In the genomic region with DNA sequence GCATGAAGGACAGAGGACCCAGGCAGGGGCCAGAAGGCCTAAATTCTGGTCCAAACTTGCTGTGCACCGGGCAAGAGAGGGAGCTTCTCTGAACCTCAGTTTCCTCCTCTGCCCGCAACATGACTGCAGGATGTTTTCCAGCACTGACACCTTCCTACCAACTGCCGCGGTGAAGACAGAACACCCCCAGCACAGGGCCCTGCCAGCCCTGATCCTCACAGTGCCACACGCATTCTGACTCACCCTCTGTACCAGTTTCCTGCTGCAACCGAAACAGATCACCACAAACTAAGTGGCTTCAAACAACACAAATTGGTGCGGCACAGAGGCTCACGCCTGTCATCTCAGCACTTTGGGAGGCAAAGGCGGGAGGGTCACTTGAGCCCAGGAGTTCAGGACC, we compare ENCODE assay signal across 21 cellular contexts. TPM values are rescaled to one million over a fixed set of nuclear protein-coding genes. Genes with fewer than 3 reads are reported as not detected.
DNase-seq lines count a peak whose midpoint lies in the region; ATAC-seq and TF ChIP-seq lines count a peak whose summit lies in the region.
"Had no signal": no experiment of that assay in that cellular context is flagged by ENCODE, and none has a peak within 500 bp of the region (broad histone marks: within the 10 kb centered on the region; RNA-seq: fewer than 3 reads in every experiment).

No MANE protein-coding gene starts in this region.

- no peak overlapping the region for H2AFZ ChIP-seq in PC-3 (ENCODE audit: low read length)
- H2AFZ ChIP-seq: neural progenitor cell had no signal

- peaks cover 21 to 27% of the 10 kb centered on the region in 2 donors for H3K36me3 Mint-ChIP-seq in activated naive CD4-positive, alpha-beta T cell treated with anti-CD3 and anti-CD28 coated beads, Interleukin-2, amount 50 U/mL, for 72 hours
- H3K36me3 Mint-ChIP-seq in effector memory CD8-positive, alpha-beta T cell (ENCODE audit: insufficient read depth): peaks cover 23% of the 10 kb centered on the region

- no peaks in the 10 kb centered on the region for H3K9me2 ChIP-seq in PC-3 (replicated peaks; ENCODE audit: low read length)

- no peaks in the 10 kb centered on the region for H3K79me2 ChIP-seq in PC-3 (ENCODE audit: low read length)

- TF ChIP-seq POLR2A in uterus (IDR thresholded peaks at IDR 0.05): no peak

- H3K9me3 ChIP-seq in PC-3 (ENCODE audit: low read length): no peaks in the 10 kb centered on the region
- H3K9me3 ChIP-seq in uterus: no peaks in the 10 kb centered on the region
- H3K9me3 ChIP-seq: body of pancreas, left lung, mucosa of descending colon had no signal

- H3K9ac ChIP-seq in PC-3 (ENCODE audit: low read length): no peak overlapping the region
- H3K9ac ChIP-seq: neural progenitor cell had no signal

- no peaks in the 10 kb centered on the region for H3K27me3 Mint-ChIP-seq in effector memory CD8-positive, alpha-beta T cell
- H3K27me3 Mint-ChIP-seq: activated naive CD8-positive, alpha-beta T cell; CD8-positive, alpha-beta memory T cell; IgD-negative memory B cell had no signal

- DNase-seq in activated naive CD4-positive, alpha-beta T cell treated with anti-CD3 and anti-CD28 coated beads, Interleukin-2, amount 50 U/mL, for 72 hours (ENCODE audit: low spot score in 2 of 2): no peak
- no peak for DNase-seq in activated naive CD4-positive, alpha-beta T cell treated with anti-CD3 and anti-CD28 coated beads, Interleukin-2, amount 50 U/mL, for 16 hours
- DNase-seq in PC-3: no peak
- no peak for DNase-seq in effector memory CD8-positive, alpha-beta T cell
- DNase-seq in stimulated activated naive CD8-positive, alpha-beta T cell treated with anti-CD3 and anti-CD28 coated beads, Interleukin-15, Interleukin-2, amounts not matched to agents 100 U/mL and 50 U/mL, for 24 hours: no peak
- no peak for DNase-seq in uterus
- no peak for DNase-seq in NCI-H1105 (lab: John Stamatoyannopoulos, UW)
- DNase-seq: body of pancreas; CD8-positive, alpha-beta memory T cell; DMS79 treated with DMSO at 0.1 percent for 48 hours; mucosa of descending colon; NCI-H1092 treated with DMSO at 0.1 percent for 48 hours; NCI-H2107; NCI-H526 treated with DMSO at 0.1 percent for 48 hours; SHP77 had no signal

- peak overlapping the region in 1 of 2 donors; percentile 24 for H3K27ac Mint-ChIP-seq in activated naive CD4-positive, alpha-beta T cell treated with anti-CD3 and anti-CD28 coated beads, Interleukin-2, amount 50 U/mL, for 72 hours
- peak overlapping the region in 1 of 2 donors; percentile 92 for H3K27ac Mint-ChIP-seq in effector memory CD8-positive, alpha-beta T cell
- H3K27ac Mint-ChIP-seq: activated naive CD8-positive, alpha-beta T cell had no signal

- peak; percentile 41 to 83 for ATAC-seq in activated naive CD4-positive, alpha-beta T cell treated with anti-CD3 and anti-CD28 coated beads, Interleukin-2, amount 50 U/mL, for 72 hours
- peak; percentile 52 for ATAC-seq in PC-3
- peak; percentile 88 for ATAC-seq in effector memory CD8-positive, alpha-beta T cell (replicated peaks)
- peak; percentile 57 for ATAC-seq in stimulated activated naive CD8-positive, alpha-beta T cell treated with anti-CD3 and anti-CD28 coated beads, Interleukin-15, Interleukin-2, amounts not matched to agents 100 U/mL and 50 U/mL, for 24 hours
- no peak for ATAC-seq in GM18498 (IDR thresholded peaks at IDR 0.05; ENCODE audit: unreplicated experiment)
- ATAC-seq: body of pancreas, left lung, mucosa of descending colon had no signal

- H4K20me1 ChIP-seq in PC-3 (ENCODE audit: low read length): no peaks in the 10 kb centered on the region

- BruUV-seq in PC-3 (replicated peaks; lab: Mats Ljungman, UMichigan): no TSS peak

- H3K36me3 ChIP-seq in PC-3 (ENCODE audit: low read depth, low read length) (peaks cover 29% of the 10 kb centered on the region), uterus (no peaks in the 10 kb centered on the region)
- H3K36me3 ChIP-seq: neural progenitor cell had no signal

- H3K4me3 ChIP-seq in PC-3 (ENCODE audit: low read length): no peak overlapping the region
- H3K4me3 ChIP-seq in uterus: no peak overlapping the region
- H3K4me3 ChIP-seq: body of pancreas, left lung, mucosa of descending colon, neural progenitor cell had no signal

- intact Hi-C loops in PC-3 (cut with micrococcal nuclease) (no loop called here), uterus (cut with DNase I; ENCODE audit: low total_unique reads) (no loop called here)

- H3K4me1 Mint-ChIP-seq in effector memory CD8-positive, alpha-beta T cell (ENCODE audit: low read depth in 2 of 2): peaks cover 11 to 24% of the 10 kb centered on the region in 2 donors
- H3K4me1 Mint-ChIP-seq: neural progenitor cell had no signal

- H3K4me2 ChIP-seq in PC-3 (ENCODE audit: low read length): no peak overlapping the region
- H3K4me2 ChIP-seq: neural progenitor cell had no signal

- CTCF ChIA-PET in PC-3 (lab: Charles Lee): no interaction called here

- H3F3A ChIP-seq in PC-3 (ENCODE audit: low read length, unreplicated experiment): no peaks in the 10 kb centered on the region

- H3K4me1 ChIP-seq in PC-3 (ENCODE audit: insufficient read depth, low read length): no peaks in the 10 kb centered on the region
- H3K4me1 ChIP-seq in uterus: no peaks in the 10 kb centered on the region
- H3K4me1 ChIP-seq: body of pancreas, left lung, neural progenitor cell had no signal

- H3K9me3 Mint-ChIP-seq in activated naive CD4-positive, alpha-beta T cell treated with anti-CD3 and anti-CD28 coated beads, Interleukin-2, amount 50 U/mL, for 72 hours: no peaks in the 10 kb centered on the region
- H3K9me3 Mint-ChIP-seq in effector memory CD8-positive, alpha-beta T cell: no peaks in the 10 kb centered on the region
- H3K9me3 Mint-ChIP-seq: CD8-positive, alpha-beta memory T cell; IgD-negative memory B cell; neural progenitor cell had no signal

- peak overlapping the region in 1 of 2 donors; percentile 48 for H3K4me3 Mint-ChIP-seq in effector memory CD8-positive, alpha-beta T cell
- H3K4me3 Mint-ChIP-seq: activated naive CD8-positive, alpha-beta T cell; IgD-negative memory B cell; neural progenitor cell had no signal

- H3K27me3 ChIP-seq in PC-3 (ENCODE audit: low read length): no peaks in the 10 kb centered on the region
- H3K27me3 ChIP-seq in uterus: no peaks in the 10 kb centered on the region
- H3K27me3 ChIP-seq: body of pancreas, left lung, neural progenitor cell had no signal

- POLR2A ChIA-PET in PC-3 (lab: Charles Lee; ENCODE audit: unreplicated experiment): no interaction called here

- TF ChIP-seq CTCF in PC-3 (conservative IDR thresholded peaks at IDR 0.05; ENCODE audit: low read depth, low read length) (no peak), uterus (IDR thresholded peaks at IDR 0.05) (no peak)

- H3K27ac ChIP-seq in PC-3 (ENCODE audit: low read length) (no peak overlapping the region), uterus (no peak overlapping the region)
- H3K27ac ChIP-seq: body of pancreas, left lung, neural progenitor cell, VCaP had no signal

RNA-seq across cellular contexts. Expression of a gene that starts 18.1 kb away (rescaled TPM):
- 10 to 100 TPM; 34.2 to 53.5 TPM for total RNA-seq in activated naive CD4-positive, alpha-beta T cell treated with anti-CD3 and anti-CD28 coated beads, Interleukin-2, amount 50 U/mL, for 72 hours
- total RNA-seq in PC-3 (2014; rRNA removed) (88.4 and 146 TPM in 2 replicates), uterus (10 to 100 TPM; 13.3 to 37.4 (median 33.1) TPM)

RNA-seq across cellular contexts. Expression of a gene that starts 27.4 kb away (rescaled TPM):
- 10 to 100 TPM; 24.4 to 30.8 TPM for total RNA-seq in activated naive CD4-positive, alpha-beta T cell treated with anti-CD3 and anti-CD28 coated beads, Interleukin-2, amount 50 U/mL, for 72 hours
- total RNA-seq in PC-3 (2014; rRNA removed) (42.6 and 42.9 TPM in 2 replicates), uterus (10 to 100 TPM in 2 of 4 donors, 1 to 10 TPM in 2; 2.1 to 29.4 (median 12.8) TPM)

RNA-seq across cellular contexts. Expression of a gene that starts 27.4 kb away (rescaled TPM):
- 10 to 100 TPM; 79.8 to 95.3 TPM for total RNA-seq in activated naive CD4-positive, alpha-beta T cell treated with anti-CD3 and anti-CD28 coated beads, Interleukin-2, amount 50 U/mL, for 72 hours
- 58.5 and 59.3 TPM in 2 replicates for total RNA-seq in PC-3 (2014; rRNA removed)
- 10 to 100 TPM in 1 of 4 donors, 1 to 10 TPM in 2, not detected in 1; 2.4 to 13.1 (median 7.6) TPM for total RNA-seq in uterus
